In the genomic region with DNA sequence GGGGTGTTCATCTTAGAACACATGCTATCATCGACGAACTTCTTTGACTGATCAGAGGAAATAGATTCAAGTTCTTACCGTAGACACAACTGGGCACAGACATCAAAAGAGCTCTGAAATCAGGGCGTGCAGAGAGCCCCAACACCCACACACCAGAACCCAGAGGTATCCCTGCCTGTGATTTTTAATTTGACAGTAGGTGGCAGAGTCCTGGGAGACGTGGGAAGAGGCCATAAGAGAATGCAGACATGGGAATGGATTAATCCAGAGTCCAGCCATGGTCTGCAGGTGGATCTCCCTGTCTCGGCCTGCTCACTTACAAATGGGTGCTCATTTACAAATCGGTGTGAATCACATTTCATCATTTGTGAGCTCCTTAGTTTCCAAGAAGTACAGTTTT, we compare ENCODE assay signal across 16 cellular contexts. TPM values are rescaled to one million over a fixed set of nuclear protein-coding genes. Genes with fewer than 3 reads are reported as not detected.
"Had no signal": no experiment of that assay in that cellular context is flagged by ENCODE, and none has a peak within 500 bp of the region (broad histone marks: within the 10 kb centered on the region; RNA-seq: fewer than 3 reads in every experiment).

No MANE protein-coding gene starts in this region.

RNA-seq across cellular contexts. Expression of a gene that starts 3.7 kb away (rescaled TPM):
- total RNA-seq: activated B cell treated with CpG ODN at 0.5 μM for 24 hours; activated CD4-positive, alpha-beta memory T cell treated with anti-CD3 and anti-CD28 coated beads for 36 hours; activated CD4-positive, alpha-beta T cell treated with anti-CD3 and anti-CD28 coated beads, Interleukin-2, amount 10 ng/mL, durations not matched to agents 24 days and 14 days; activated CD8-positive, alpha-beta memory T cell treated with anti-CD3 and anti-CD28 coated beads for 36 hours; activated CD8-positive, alpha-beta T cell treated with anti-CD3 and anti-CD28 coated beads for 36 hours; activated naive CD4-positive, alpha-beta T cell treated with anti-CD3 and anti-CD28 coated beads for 36 hours; activated naive CD4-positive, alpha-beta T cell treated with anti-CD3 and anti-CD28 coated beads, Interleukin-2, amount 50 U/mL, for 72 hours; activated naive CD8-positive, alpha-beta T cell treated with anti-CD3 and anti-CD28 coated beads for 36 hours; activated T-cell treated with anti-CD3 and anti-CD28 coated beads, Interleukin-2, amount 50 U/mL, for 4 hours; activated T-cell treated with anti-CD3 and anti-CD28 coated beads, Interleukin-2, amount 50 U/mL, for 72 hours; activated T-helper 1 cell treated with anti-CD3 and anti-CD28 coated beads, Interleukin-12 subunit alpha, Interleukin-12 subunit beta, Interleukin-2, Interleukin-4 antibody, amounts not matched to agents 30 ng/mL and 10 ng/mL and 1 ng/mL, durations not matched to agents 14 hours and 24 hours and 36 hours; activated T-helper 17 cell treated with anti-CD3 and anti-CD28 coated beads, Interleukin-2, amount 50 U/mL, for 72 hours; adrenal gland; aorta; cardiac septum; cerebellum had no signal
- polyA plus RNA-seq: adrenal gland, aorta had no signal
